Comparison of ENCODE assay signal across 1 cellular context in genomic region chr2:70104231-70105111, GRCh38.
TF ChIP-seq lines count a peak whose summit lies in the region.

No MANE protein-coding gene starts in this region.

TF ChIP-seq in HepG2, 621 proteins besides CTCF, POLR2A, EP300 and RAD21 (continued from another document and continues in another):
- TF ChIP-seq ZNF652 (CRISPR knock-in tag; IDR thresholded peaks at IDR 0.05; ENCODE audit: borderline replicate concordance, low read depth) (no peak), KMT2A (CRISPR knock-in tag; IDR thresholded peaks at IDR 0.05) (no peak; the same call in 1 of the 2 replicates), HMGA1 (CRISPR knock-in tag; conservative IDR thresholded peaks at IDR 0.05) (no peak), SPEN (CRISPR knock-in tag; IDR thresholded peaks at IDR 0.05; ENCODE audit: low read depth) (peak; percentile 46; the same call in 1 of the 2 replicates), REPIN1 (CRISPR knock-in tag; IDR thresholded peaks at IDR 0.05; ENCODE audit: borderline replicate concordance, low read depth) (no peak), RCOR2 (CRISPR knock-in tag; IDR thresholded peaks at IDR 0.05) (no peak), SOX6 (IDR thresholded peaks at IDR 0.05) (no peak), SOX6 (CRISPR knock-in tag; IDR thresholded peaks at IDR 0.05) (peak; percentile 20; the same call in 1 of the 2 replicates), ZNF331 (CRISPR knock-in tag; IDR thresholded peaks at IDR 0.05) (no peak), KAT8 (CRISPR knock-in tag; IDR thresholded peaks at IDR 0.05) (peak; percentile 94), ARID2 (CRISPR knock-in tag; IDR thresholded peaks at IDR 0.05; ENCODE audit: borderline replicate concordance) (0 out of 2 replicates have a peak, but pooled peaks have one; percentile 28), HMGXB3 (CRISPR knock-in tag; IDR thresholded peaks at IDR 0.05; ENCODE audit: borderline replicate concordance) (no peak; the same call in 1 of the 2 replicates), ARNTL (CRISPR knock-in tag; IDR thresholded peaks at IDR 0.05) (no peak), EEA1 (CRISPR knock-in tag; IDR thresholded peaks at IDR 0.05; ENCODE audit: borderline replicate concordance) (no peak), SIN3B (IDR thresholded peaks at IDR 0.05; ENCODE audit: low read length) (no peak), ZHX1 (CRISPR knock-in tag; IDR thresholded peaks at IDR 0.05; ENCODE audit: low read depth) (no peak), POLR2G (IDR thresholded peaks at IDR 0.05; ENCODE audit: low read depth, low read length) (peak; percentile 45; the same call in 1 of the 2 replicates), ZNF777 (CRISPR knock-in tag; IDR thresholded peaks at IDR 0.05) (no peak), THAP11 (CRISPR knock-in tag; IDR thresholded peaks at IDR 0.05) (peak; percentile 73), CSRNP1 (CRISPR knock-in tag; IDR thresholded peaks at IDR 0.05) (no peak), PAF1 (CRISPR knock-in tag; IDR thresholded peaks at IDR 0.05) (no peak), ZNF567 (CRISPR knock-in tag; IDR thresholded peaks at IDR 0.05; ENCODE audit: borderline replicate concordance) (no peak), NPAS2 (CRISPR knock-in tag; IDR thresholded peaks at IDR 0.05; ENCODE audit: borderline replicate concordance) (no peak), ZNF7 (CRISPR knock-in tag; IDR thresholded peaks at IDR 0.05) (no peak), ZMAT3 (CRISPR knock-in tag; conservative IDR thresholded peaks at IDR 0.05) (no peak), SKI (IDR thresholded peaks at IDR 0.05; ENCODE audit: partially characterized antibody) (peak; percentile 27), TIGD3 (CRISPR knock-in tag; IDR thresholded peaks at IDR 0.05; ENCODE audit: borderline replicate concordance) (no peak), FOSL1 (CRISPR knock-in tag; IDR thresholded peaks at IDR 0.05; ENCODE audit: borderline replicate concordance) (no peak), GLMP (CRISPR knock-in tag; IDR thresholded peaks at IDR 0.05; ENCODE audit: borderline replicate concordance) (no peak), KDM1A (CRISPR knock-in tag; IDR thresholded peaks at IDR 0.05) (no peak), RFXAP (CRISPR knock-in tag; IDR thresholded peaks at IDR 0.05; ENCODE audit: borderline replicate concordance) (0 out of 2 replicates have a peak, but pooled peaks have one; percentile 40), FIP1L1 (IDR thresholded peaks at IDR 0.05; ENCODE audit: borderline replicate concordance, insufficient read depth, low read depth, low read length) (no peak), ZNF367 (CRISPR knock-in tag; IDR thresholded peaks at IDR 0.05; ENCODE audit: borderline replicate concordance) (no peak), ZNF335 (CRISPR knock-in tag; IDR thresholded peaks at IDR 0.05) (peak; percentile 57; the same call in 1 of the 2 replicates), KDM6A (CRISPR knock-in tag; IDR thresholded peaks at IDR 0.05; ENCODE audit: low read depth) (no peak)
- TF ChIP-seq, protein P1, sequence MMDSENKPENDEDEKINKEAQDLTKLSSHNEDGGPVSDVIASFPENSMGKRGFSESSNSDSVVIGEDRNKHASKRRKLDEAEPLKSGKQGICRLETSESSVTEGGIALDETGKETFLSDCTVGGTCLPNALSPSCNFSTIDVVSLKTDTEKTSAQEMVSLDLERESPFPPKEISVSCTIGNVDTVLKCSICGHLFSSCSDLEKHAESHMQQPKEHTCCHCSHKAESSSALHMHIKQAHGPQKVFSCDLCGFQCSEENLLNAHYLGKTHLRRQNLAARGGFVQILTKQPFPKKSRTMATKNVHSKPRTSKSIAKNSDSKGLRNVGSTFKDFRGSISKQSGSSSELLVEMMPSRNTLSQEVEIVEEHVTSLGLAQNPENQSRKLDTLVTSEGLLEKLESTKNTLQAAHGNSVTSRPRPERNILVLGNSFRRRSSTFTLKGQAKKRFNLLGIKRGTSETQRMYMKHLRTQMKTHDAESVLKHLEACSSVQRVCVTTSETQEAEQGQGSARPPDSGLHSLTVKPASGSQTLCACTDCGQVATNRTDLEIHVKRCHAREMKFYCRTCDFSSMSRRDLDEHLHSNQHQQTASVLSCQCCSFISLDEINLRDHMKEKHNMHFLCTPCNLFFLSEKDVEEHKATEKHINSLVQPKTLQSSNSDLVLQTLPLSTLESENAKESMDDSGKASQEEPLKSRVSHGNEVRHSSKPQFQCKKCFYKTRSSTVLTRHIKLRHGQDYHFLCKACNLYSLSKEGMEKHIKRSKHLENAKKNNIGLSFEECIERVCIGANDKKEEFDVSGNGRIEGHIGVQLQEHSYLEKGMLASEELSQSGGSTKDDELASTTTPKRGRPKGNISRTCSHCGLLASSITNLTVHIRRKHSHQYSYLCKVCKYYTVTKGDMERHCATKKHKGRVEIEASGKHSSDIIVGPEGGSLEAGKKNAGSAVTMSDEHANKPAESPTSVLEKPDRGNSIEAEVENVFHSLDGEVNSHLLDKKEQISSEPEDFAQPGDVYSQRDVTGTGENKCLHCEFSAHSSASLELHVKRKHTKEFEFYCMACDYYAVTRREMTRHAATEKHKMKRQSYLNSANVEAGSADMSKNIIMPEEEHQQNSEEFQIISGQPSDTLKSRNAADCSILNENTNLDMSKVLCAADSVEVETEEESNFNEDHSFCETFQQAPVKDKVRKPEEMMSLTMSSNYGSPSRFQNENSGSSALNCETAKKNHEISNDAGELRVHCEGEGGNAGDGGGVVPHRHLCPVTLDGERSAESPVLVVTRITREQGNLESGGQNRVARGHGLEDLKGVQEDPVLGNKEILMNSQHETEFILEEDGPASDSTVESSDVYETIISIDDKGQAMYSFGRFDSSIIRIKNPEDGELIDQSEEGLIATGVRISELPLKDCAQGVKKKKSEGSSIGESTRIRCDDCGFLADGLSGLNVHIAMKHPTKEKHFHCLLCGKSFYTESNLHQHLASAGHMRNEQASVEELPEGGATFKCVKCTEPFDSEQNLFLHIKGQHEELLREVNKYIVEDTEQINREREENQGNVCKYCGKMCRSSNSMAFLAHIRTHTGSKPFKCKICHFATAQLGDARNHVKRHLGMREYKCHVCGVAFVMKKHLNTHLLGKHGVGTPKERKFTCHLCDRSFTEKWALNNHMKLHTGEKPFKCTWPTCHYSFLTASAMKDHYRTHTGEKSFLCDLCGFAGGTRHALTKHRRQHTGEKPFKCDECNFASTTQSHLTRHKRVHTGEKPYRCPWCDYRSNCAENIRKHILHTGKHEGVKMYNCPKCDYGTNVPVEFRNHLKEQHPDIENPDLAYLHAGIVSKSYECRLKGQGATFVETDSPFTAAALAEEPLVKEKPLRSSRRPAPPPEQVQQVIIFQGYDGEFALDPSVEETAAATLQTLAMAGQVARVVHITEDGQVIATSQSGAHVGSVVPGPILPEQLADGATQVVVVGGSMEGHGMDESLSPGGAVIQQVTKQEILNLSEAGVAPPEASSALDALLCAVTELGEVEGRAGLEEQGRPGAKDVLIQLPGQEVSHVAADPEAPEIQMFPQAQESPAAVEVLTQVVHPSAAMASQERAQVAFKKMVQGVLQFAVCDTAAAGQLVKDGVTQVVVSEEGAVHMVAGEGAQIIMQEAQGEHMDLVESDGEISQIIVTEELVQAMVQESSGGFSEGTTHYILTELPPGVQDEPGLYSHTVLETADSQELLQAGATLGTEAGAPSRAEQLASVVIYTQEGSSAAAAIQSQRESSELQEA (CRISPR knock-in tag; IDR thresholded peaks at IDR 0.05; ENCODE audit: not compliant biosample characterization): no peak
- TF ChIP-seq, protein P2, sequence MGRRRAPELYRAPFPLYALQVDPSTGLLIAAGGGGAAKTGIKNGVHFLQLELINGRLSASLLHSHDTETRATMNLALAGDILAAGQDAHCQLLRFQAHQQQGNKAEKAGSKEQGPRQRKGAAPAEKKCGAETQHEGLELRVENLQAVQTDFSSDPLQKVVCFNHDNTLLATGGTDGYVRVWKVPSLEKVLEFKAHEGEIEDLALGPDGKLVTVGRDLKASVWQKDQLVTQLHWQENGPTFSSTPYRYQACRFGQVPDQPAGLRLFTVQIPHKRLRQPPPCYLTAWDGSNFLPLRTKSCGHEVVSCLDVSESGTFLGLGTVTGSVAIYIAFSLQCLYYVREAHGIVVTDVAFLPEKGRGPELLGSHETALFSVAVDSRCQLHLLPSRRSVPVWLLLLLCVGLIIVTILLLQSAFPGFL (CRISPR knock-in tag; IDR thresholded peaks at IDR 0.05): no peak
